In genomic region chr16:19094542-19095365, GRCh38 we compare ENCODE assay signal across 1 cellular context.
TF ChIP-seq lines count a peak whose summit lies in the region.

No MANE protein-coding gene starts in this region.

TF ChIP-seq in HepG2, 621 proteins besides CTCF, POLR2A, EP300 and RAD21 (continued from another document and continues in another):
- TF ChIP-seq ZNF318 (CRISPR knock-in tag; IDR thresholded peaks at IDR 0.05) (no peak), ZNF33B (CRISPR knock-in tag; IDR thresholded peaks at IDR 0.05) (no peak), ZNF770 (CRISPR knock-in tag; IDR thresholded peaks at IDR 0.05) (no peak), ZC3H4 (CRISPR knock-in tag; IDR thresholded peaks at IDR 0.05; ENCODE audit: borderline replicate concordance) (no peak), ZNF629 (CRISPR knock-in tag; conservative IDR thresholded peaks at IDR 0.05) (no peak), SOX6 (IDR thresholded peaks at IDR 0.05) (no peak), SOX6 (CRISPR knock-in tag; IDR thresholded peaks at IDR 0.05) (no peak), MTA1 (CRISPR knock-in tag; IDR thresholded peaks at IDR 0.05; ENCODE audit: borderline replicate concordance) (no peak), BRCA1 (CRISPR knock-in tag; IDR thresholded peaks at IDR 0.05) (no peak), IRF2 (CRISPR knock-in tag; IDR thresholded peaks at IDR 0.05) (peak; percentile 100), KAT7 (CRISPR knock-in tag; IDR thresholded peaks at IDR 0.05; ENCODE audit: borderline replicate concordance) (no peak), DNMT3B (CRISPR knock-in tag; conservative IDR thresholded peaks at IDR 0.05) (no peak), MED13 (CRISPR knock-in tag; IDR thresholded peaks at IDR 0.05) (no peak), RFX3 (CRISPR knock-in tag; IDR thresholded peaks at IDR 0.05) (no peak), ZNF142 (CRISPR knock-in tag; IDR thresholded peaks at IDR 0.05) (no peak), ZNF10 (CRISPR knock-in tag; IDR thresholded peaks at IDR 0.05; ENCODE audit: borderline replicate concordance, low read depth) (no peak), ZNF260 (CRISPR knock-in tag; IDR thresholded peaks at IDR 0.05; ENCODE audit: borderline replicate concordance, low read depth) (no peak), ZNF3 (CRISPR knock-in tag; IDR thresholded peaks at IDR 0.05) (no peak), CBFB (CRISPR knock-in tag; IDR thresholded peaks at IDR 0.05) (0 out of 2 replicates have a peak, but pooled peaks have one; percentile 27), FOSL1 (CRISPR knock-in tag; IDR thresholded peaks at IDR 0.05; ENCODE audit: borderline replicate concordance) (no peak), ZBTB20 (CRISPR knock-in tag; IDR thresholded peaks at IDR 0.05; ENCODE audit: borderline replicate concordance, low read depth) (no peak), ZNF768 (CRISPR knock-in tag; IDR thresholded peaks at IDR 0.05) (no peak), XRCC5 (optimal IDR thresholded peaks at IDR 0.05; ENCODE audit: low read length) (no peak), PAWR (CRISPR knock-in tag; IDR thresholded peaks at IDR 0.05; ENCODE audit: borderline replicate concordance) (no peak), MAF1 (CRISPR knock-in tag; IDR thresholded peaks at IDR 0.05; ENCODE audit: borderline replicate concordance) (no peak), ZFP36L2 (CRISPR knock-in tag; IDR thresholded peaks at IDR 0.05) (no peak), ZNF749 (CRISPR knock-in tag; IDR thresholded peaks at IDR 0.05; ENCODE audit: borderline replicate concordance) (no peak; the same call in 1 of the 2 replicates), IRF9 (CRISPR knock-in tag; IDR thresholded peaks at IDR 0.05; ENCODE audit: borderline replicate concordance) (no peak)
- TF ChIP-seq, protein P1, sequence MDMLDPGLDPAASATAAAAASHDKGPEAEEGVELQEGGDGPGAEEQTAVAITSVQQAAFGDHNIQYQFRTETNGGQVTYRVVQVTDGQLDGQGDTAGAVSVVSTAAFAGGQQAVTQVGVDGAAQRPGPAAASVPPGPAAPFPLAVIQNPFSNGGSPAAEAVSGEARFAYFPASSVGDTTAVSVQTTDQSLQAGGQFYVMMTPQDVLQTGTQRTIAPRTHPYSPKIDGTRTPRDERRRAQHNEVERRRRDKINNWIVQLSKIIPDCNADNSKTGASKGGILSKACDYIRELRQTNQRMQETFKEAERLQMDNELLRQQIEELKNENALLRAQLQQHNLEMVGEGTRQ (IDR thresholded peaks at IDR 0.05; ENCODE audit: low read depth, low read length), result peak; percentile 43; the same call in 1 of the 2 replicates
- TF ChIP-seq, protein P1 (CRISPR knock-in tag; IDR thresholded peaks at IDR 0.05; ENCODE audit: borderline replicate concordance), result no peak; the same call in 1 of the 2 replicates
- TF ChIP-seq, protein P2, sequence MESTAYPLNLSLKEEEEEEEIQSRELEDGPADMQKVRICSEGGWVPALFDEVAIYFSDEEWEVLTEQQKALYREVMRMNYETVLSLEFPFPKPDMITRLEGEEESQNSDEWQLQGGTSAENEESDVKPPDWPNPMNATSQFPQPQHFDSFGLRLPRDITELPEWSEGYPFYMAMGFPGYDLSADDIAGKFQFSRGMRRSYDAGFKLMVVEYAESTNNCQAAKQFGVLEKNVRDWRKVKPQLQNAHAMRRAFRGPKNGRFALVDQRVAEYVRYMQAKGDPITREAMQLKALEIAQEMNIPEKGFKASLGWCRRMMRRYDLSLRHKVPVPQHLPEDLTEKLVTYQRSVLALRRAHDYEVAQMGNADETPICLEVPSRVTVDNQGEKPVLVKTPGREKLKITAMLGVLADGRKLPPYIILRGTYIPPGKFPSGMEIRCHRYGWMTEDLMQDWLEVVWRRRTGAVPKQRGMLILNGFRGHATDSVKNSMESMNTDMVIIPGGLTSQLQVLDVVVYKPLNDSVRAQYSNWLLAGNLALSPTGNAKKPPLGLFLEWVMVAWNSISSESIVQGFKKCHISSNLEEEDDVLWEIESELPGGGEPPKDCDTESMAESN (CRISPR knock-in tag; conservative IDR thresholded peaks at IDR 0.05), result 0 out of 2 replicates have a peak, but pooled peaks have one; percentile 53
- TF ChIP-seq, protein P3, sequence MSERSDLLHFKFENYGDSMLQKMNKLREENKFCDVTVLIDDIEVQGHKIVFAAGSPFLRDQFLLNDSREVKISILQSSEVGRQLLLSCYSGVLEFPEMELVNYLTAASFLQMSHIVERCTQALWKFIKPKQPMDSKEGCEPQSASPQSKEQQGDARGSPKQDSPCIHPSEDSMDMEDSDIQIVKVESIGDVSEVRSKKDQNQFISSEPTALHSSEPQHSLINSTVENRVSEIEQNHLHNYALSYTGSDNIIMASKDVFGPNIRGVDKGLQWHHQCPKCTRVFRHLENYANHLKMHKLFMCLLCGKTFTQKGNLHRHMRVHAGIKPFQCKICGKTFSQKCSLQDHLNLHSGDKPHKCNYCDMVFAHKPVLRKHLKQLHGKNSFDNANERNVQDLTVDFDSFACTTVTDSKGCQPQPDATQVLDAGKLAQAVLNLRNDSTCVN (CRISPR knock-in tag; IDR thresholded peaks at IDR 0.05; ENCODE audit: borderline replicate concordance), result no peak
- TF ChIP-seq, protein P4, sequence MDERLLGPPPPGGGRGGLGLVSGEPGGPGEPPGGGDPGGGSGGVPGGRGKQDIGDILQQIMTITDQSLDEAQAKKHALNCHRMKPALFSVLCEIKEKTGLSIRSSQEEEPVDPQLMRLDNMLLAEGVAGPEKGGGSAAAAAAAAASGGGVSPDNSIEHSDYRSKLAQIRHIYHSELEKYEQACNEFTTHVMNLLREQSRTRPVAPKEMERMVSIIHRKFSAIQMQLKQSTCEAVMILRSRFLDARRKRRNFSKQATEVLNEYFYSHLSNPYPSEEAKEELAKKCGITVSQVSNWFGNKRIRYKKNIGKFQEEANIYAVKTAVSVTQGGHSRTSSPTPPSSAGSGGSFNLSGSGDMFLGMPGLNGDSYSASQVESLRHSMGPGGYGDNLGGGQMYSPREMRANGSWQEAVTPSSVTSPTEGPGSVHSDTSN (CRISPR knock-in tag; IDR thresholded peaks at IDR 0.05), result peak; percentile 84
